13 cellular contexts compared by ENCODE assay signal in the genomic region with DNA sequence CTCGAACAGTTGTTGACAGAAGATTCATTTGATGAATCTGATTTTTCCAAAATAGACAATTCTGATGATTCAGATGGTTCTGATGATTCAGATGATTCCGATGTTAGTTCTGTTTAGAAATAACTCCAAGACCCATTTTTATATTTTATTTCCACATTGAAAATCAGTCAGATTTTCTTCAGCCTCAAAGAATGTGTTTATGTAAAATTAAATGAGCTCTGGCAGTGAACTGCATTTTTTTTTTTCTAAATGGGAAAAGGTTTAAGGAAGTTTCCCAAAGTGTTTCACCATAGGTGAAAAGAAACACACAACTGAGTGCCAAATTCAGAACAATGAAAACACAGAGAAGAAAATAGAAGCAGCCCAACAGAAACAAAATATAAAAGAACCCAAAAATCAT.
DNase-seq lines count a peak whose midpoint lies in the region; ATAC-seq, FAIRE-seq and TF ChIP-seq lines count a peak whose summit lies in the region.
"Had no signal": no experiment of that assay in that cellular context is flagged by ENCODE, and none has a peak within 500 bp of the region (broad histone marks: within the 10 kb centered on the region; RNA-seq: fewer than 3 reads in every experiment).

No MANE protein-coding gene starts in this region.

- no peak overlapping the region for H2BK15ac ChIP-seq in H9 (ENCODE audit: low read depth, low read length)

- no peak overlapping the region for H4K91ac ChIP-seq in H9 (ENCODE audit: insufficient read length, low read depth, low read length)

- H3K27ac Mint-ChIP-seq in H9, result no peak overlapping the region
- H3K27ac Mint-ChIP-seq: CD4-positive, CD25-positive, alpha-beta regulatory T cell had no signal

- H3K27ac ChIP-seq in left ventricle myocardium inferior (replicated peaks) (peak overlapping the region; percentile 58), H9 (ENCODE audit: insufficient read length, low read depth, low read length) (no peak overlapping the region)
- H3K27ac ChIP-seq: BLaER1 treated with 17β-estradiol and CSF1 and Interleukin-3, amounts not matched to agents 10 nM and 100 nM had no signal

- intact Hi-C loops in left ventricle myocardium inferior (cut with micrococcal nuclease) (no loop called here), left cardiac atrium (cut with DNase I) (no loop called here)

- no peaks in the 10 kb centered on the region for H3K23me2 ChIP-seq in H9 (ENCODE audit: insufficient read length, low read depth, low read length, poor library complexity, severe bottlenecking)

- no peaks in the 10 kb centered on the region for H3K36me3 Mint-ChIP-seq in H9 (ENCODE audit: insufficient read depth in 1 of 3, low read depth in 3 of 3)
- H3K36me3 Mint-ChIP-seq: CD4-positive, CD25-positive, alpha-beta regulatory T cell had no signal

- H3T11ph ChIP-seq in H9 (ENCODE audit: low read length), result no peak overlapping the region

- no peak overlapping the region for H3K56ac ChIP-seq in H9 (ENCODE audit: insufficient read length, low read depth, low read length)

- H3K4me1 ChIP-seq in left ventricle myocardium inferior (peaks cover 20% of the 10 kb centered on the region), H9 (ENCODE audit: insufficient read depth, low read length) (no peaks in the 10 kb centered on the region)
- H3K4me1 ChIP-seq: BLaER1 treated with 17β-estradiol and CSF1 and Interleukin-3, amounts not matched to agents 10 nM and 100 nM had no signal

- H3K27me3 Mint-ChIP-seq in H9 (ENCODE audit: low read depth), result peaks cover 2% of the 10 kb centered on the region; the same call in 1 of the 2 replicates

- H3K9me3 Mint-ChIP-seq in H9, result no peaks in the 10 kb centered on the region

- no peak overlapping the region for H2BK120ac ChIP-seq in H9 (ENCODE audit: low read depth, low read length, poor library complexity, severe bottlenecking)

- peak; percentile 15 for FAIRE-seq in endometrium (lab: Jason Lieb, UNC)
- FAIRE-seq: GM12891 had no signal

- WGBS in H9 (ENCODE audit: extremely low coverage, insufficient read length, low lambda C conversion rate), result no CpG with 5 or more reads among the region's 2 CpGs

- no peak overlapping the region for H3K14ac ChIP-seq in H9 (ENCODE audit: insufficient read depth, low read length)

- TF ChIP-seq CTCF in left ventricle myocardium inferior (IDR thresholded peaks at IDR 0.05; ENCODE audit: borderline replicate concordance), result no peak
- no peak for TF ChIP-seq CTCF in H9 (conservative IDR thresholded peaks at IDR 0.05)

- H4K8ac ChIP-seq in H9 (replicated peaks; ENCODE audit: insufficient read length, low read depth, low read length), result no peak overlapping the region

- H2AK5ac ChIP-seq in H9 (ENCODE audit: insufficient read length, low read length), result no peak overlapping the region

- no peaks in the 10 kb centered on the region for H3K79me2 ChIP-seq in H9 (ENCODE audit: insufficient read depth, low read length)

- no peak overlapping the region for H3K23ac ChIP-seq in H9 (ENCODE audit: insufficient read length, low read depth, low read length)

- H3K9me3 ChIP-seq in left ventricle myocardium inferior (replicated peaks), result peaks cover 10% of the 10 kb centered on the region
- H3K9me3 ChIP-seq in H9 (ENCODE audit: control insufficient read depth, low read depth, low read length), result no peaks in the 10 kb centered on the region

- peaks cover 0 to 6% of the 10 kb centered on the region in 2 experiments; a peak in 1 of 4 replicates for H3K4me1 Mint-ChIP-seq in H9
- H3K4me1 Mint-ChIP-seq: CD4-positive, CD25-positive, alpha-beta regulatory T cell had no signal

- H4K20me1 ChIP-seq in H9 (ENCODE audit: control insufficient read depth, insufficient read depth, insufficient read length), result no peaks in the 10 kb centered on the region
- H4K20me1 ChIP-seq: BLaER1 treated with 17β-estradiol and CSF1 and Interleukin-3, amounts not matched to agents 10 nM and 100 nM had no signal

- H2BK20ac ChIP-seq in H9 (ENCODE audit: low read depth, low read length, poor library complexity, severe bottlenecking), result no peak overlapping the region

- no peak overlapping the region for H2BK12ac ChIP-seq in H9 (ENCODE audit: insufficient read length, low read depth, low read length)

- no peaks in the 10 kb centered on the region for H3K79me1 ChIP-seq in H9 (ENCODE audit: insufficient read depth, low read depth, low read length, poor library complexity, severe bottlenecking)

- H3K4me3 Mint-ChIP-seq in H9, result no peak overlapping the region
- H3K4me3 Mint-ChIP-seq: CD4-positive, CD25-positive, alpha-beta regulatory T cell had no signal

- H3K4ac ChIP-seq in H9 (ENCODE audit: low read depth, low read length), result no peak overlapping the region

- H3K27me3 ChIP-seq in left ventricle myocardium inferior (ENCODE audit: low read depth) (no peaks in the 10 kb centered on the region), H9 (ENCODE audit: insufficient read depth, low read length) (no peaks in the 10 kb centered on the region)
- H3K27me3 ChIP-seq: BLaER1 treated with 17β-estradiol and CSF1 and Interleukin-3, amounts not matched to agents 10 nM and 100 nM had no signal

- no peaks in the 10 kb centered on the region for H3K36me3 ChIP-seq in left ventricle myocardium inferior
- H3K36me3 ChIP-seq: BLaER1 treated with 17β-estradiol and CSF1 and Interleukin-3, amounts not matched to agents 10 nM and 100 nM had no signal

- no peak overlapping the region for H3K4me3 ChIP-seq in left ventricle myocardium inferior
- H3K4me3 ChIP-seq: BLaER1 treated with 17β-estradiol and CSF1 and Interleukin-3, amounts not matched to agents 10 nM and 100 nM had no signal

- no peak overlapping the region for H3K18ac ChIP-seq in H9 (ENCODE audit: insufficient read length, low read depth, low read length)

- no peak overlapping the region for H2BK5ac ChIP-seq in H9 (ENCODE audit: insufficient read length, low read length)

- no peak for ATAC-seq in left cardiac atrium
- no peak for ATAC-seq in GM21786 (IDR thresholded peaks at IDR 0.05; ENCODE audit: unreplicated experiment)
- no peak for ATAC-seq in GM21723 (IDR thresholded peaks at IDR 0.05; ENCODE audit: unreplicated experiment)

- H2AFZ ChIP-seq in H9 (ENCODE audit: low read length), result no peak overlapping the region

- no peak overlapping the region for H4K5ac ChIP-seq in H9 (ENCODE audit: insufficient read length, low read depth, low read length)

- H3K9ac ChIP-seq in H9 (ENCODE audit: extremely low read depth, insufficient read length, low read length), result no peak overlapping the region
- H3K9ac ChIP-seq: BLaER1 treated with 17β-estradiol and CSF1 and Interleukin-3, amounts not matched to agents 10 nM and 100 nM had no signal

- no peak overlapping the region for H3K4me2 ChIP-seq in H9 (ENCODE audit: insufficient read depth, insufficient read length, low read length)
- H3K4me2 ChIP-seq: BLaER1 treated with 17β-estradiol and CSF1 and Interleukin-3, amounts not matched to agents 10 nM and 100 nM had no signal

- DNase-seq in left ventricle myocardium inferior (no peak), left cardiac atrium (no peak), inferior parietal cortex (ENCODE audit: extremely low spot score) (peak; percentile 15), H9 (no peak)
- DNase-seq: 8988T; CD4-positive, CD25-positive, alpha-beta regulatory T cell; DMS53; H7 had no signal
